9 cellular contexts compared by ENCODE assay signal in genomic region chr6:37695857-37696219, GRCh38. TPM values are rescaled to one million over a fixed set of nuclear protein-coding genes. Genes with fewer than 3 reads are reported as not detected.
DNase-seq lines count a peak whose midpoint lies in the region; ATAC-seq and TF ChIP-seq lines count a peak whose summit lies in the region.
"Had no signal": no experiment of that assay in that cellular context is flagged by ENCODE, and none has a peak within 500 bp of the region (broad histone marks: within the 10 kb centered on the region; RNA-seq: fewer than 3 reads in every experiment).

No MANE protein-coding gene starts in this region.

- intact Hi-C loops in CD4-positive, alpha-beta memory T cell (cut with micrococcal nuclease): loop anchor here (1.0 to 10.0 kb wide), 6 partner anchors 123 to 979 kb away; partner anchors contain the start of genes CCDC167 and ZFAND3
- intact Hi-C loops in OCI-LY7 (cut with micrococcal nuclease; ENCODE audit: unreplicated experiment): no loop called here

- H3K9ac ChIP-seq in endodermal cell (ENCODE audit: extremely low read depth, low read length, poor library complexity, severe bottlenecking) (no peak overlapping the region), parathyroid adenoma (no peak overlapping the region)

- CTCF ChIA-PET in CD4-positive, alpha-beta memory T cell (lab: Charles Lee; ENCODE audit: partially characterized antibody): no interaction called here
- CTCF ChIA-PET in OCI-LY7 (lab: Charles Lee; ENCODE audit: unreplicated experiment): no interaction called here

- no peak overlapping the region for H3K27ac ChIP-seq in CD4-positive, alpha-beta memory T cell (ENCODE audit: low read depth, low read length)
- no peak overlapping the region for H3K27ac ChIP-seq in endodermal cell (ENCODE audit: low read depth, low read length)
- no peak overlapping the region for H3K27ac ChIP-seq in parathyroid adenoma
- H3K27ac ChIP-seq in OCI-LY7 (ENCODE audit: low read depth, low read length, poor library complexity, severe bottlenecking): no peak overlapping the region

- DNase-seq in CD4-positive, alpha-beta memory T cell: peak in 1 of 5 donors; percentile 22
- peak; percentile 19 for DNase-seq in NCI-H748 treated with DMSO at 0.1 percent for 48 hours (lab: John Stamatoyannopoulos, UW)
- no peak for DNase-seq in endodermal cell
- DNase-seq in NOMO-1 (lab: John Stamatoyannopoulos, UW; ENCODE audit: unreplicated experiment in 2 of 2): no peak
- DNase-seq in OCI-LY7 (ENCODE audit: low spot score): no peak
- DNase-seq in GM19238 (ENCODE audit: insufficient read length, low spot score): no peak
- DNase-seq: NCI-H1417 treated with DMSO at 0.1 percent for 48 hours had no signal

- peak overlapping the region in 6 of 7 donors; percentile 48 to 98 (median 82) for H3K27ac Mint-ChIP-seq in CD4-positive, alpha-beta memory T cell
- no peak overlapping the region for H3K27ac Mint-ChIP-seq in endodermal cell

- H3K4me3 Mint-ChIP-seq in CD4-positive, alpha-beta memory T cell: peak overlapping the region; percentile 83 to 96 (median 86)
- peak overlapping the region; percentile 36 for H3K4me3 Mint-ChIP-seq in endodermal cell

- BruUV-seq in OCI-LY7 (replicated peaks; lab: Mats Ljungman, UMichigan): no TSS peak

- peaks cover 14% of the 10 kb centered on the region for H3K27me3 ChIP-seq in CD4-positive, alpha-beta memory T cell (ENCODE audit: insufficient read depth, low read length)
- peaks cover 89% of the 10 kb centered on the region for H3K27me3 ChIP-seq in endodermal cell (ENCODE audit: control insufficient read depth, insufficient read depth, low read length, poor library complexity, severe bottlenecking)
- H3K27me3 ChIP-seq in parathyroid adenoma (ENCODE audit: control insufficient read depth, insufficient read depth, low read length): no peaks in the 10 kb centered on the region

- no peaks in the 10 kb centered on the region for H3K9me3 ChIP-seq in CD4-positive, alpha-beta memory T cell (ENCODE audit: control insufficient read depth in 1 of 2, low read length in 2 of 2)
- no peaks in the 10 kb centered on the region for H3K9me3 ChIP-seq in endodermal cell (ENCODE audit: control insufficient read depth, low read length)
- no peaks in the 10 kb centered on the region for H3K9me3 ChIP-seq in parathyroid adenoma (ENCODE audit: control insufficient read depth, low read length)
- H3K9me3 ChIP-seq in OCI-LY7 (ENCODE audit: low read length): no peaks in the 10 kb centered on the region

- peaks cover 17% of the 10 kb centered on the region for H3K4me1 ChIP-seq in CD4-positive, alpha-beta memory T cell (ENCODE audit: insufficient read depth, low read length)
- H3K4me1 ChIP-seq in endodermal cell (ENCODE audit: control insufficient read depth, insufficient read depth, low read length) (no peaks in the 10 kb centered on the region), parathyroid adenoma (peaks cover 12% of the 10 kb centered on the region), OCI-LY7 (ENCODE audit: insufficient read depth, low read length, poor library complexity, severe bottlenecking) (peaks cover 4% of the 10 kb centered on the region)

- peaks cover 0 to 11% (median 0%) of the 10 kb centered on the region in 8 donors for H3K9me3 Mint-ChIP-seq in CD4-positive, alpha-beta memory T cell
- H3K9me3 Mint-ChIP-seq in endodermal cell: no peaks in the 10 kb centered on the region

- H3K4me2 ChIP-seq in parathyroid adenoma (ENCODE audit: low read length) (peak overlapping the region; percentile 89), OCI-LY7 (ENCODE audit: low read length) (no peak overlapping the region)

- H3K4me1 Mint-ChIP-seq in CD4-positive, alpha-beta memory T cell: peaks cover 15 to 67% (median 26%) of the 10 kb centered on the region in 4 donors
- H3K4me1 Mint-ChIP-seq in endodermal cell: peaks cover 19% of the 10 kb centered on the region

- TF ChIP-seq CTCF in endodermal cell (conservative IDR thresholded peaks at IDR 0.05) (no peak), parathyroid adenoma (IDR thresholded peaks at IDR 0.05) (no peak), OCI-LY7 (conservative IDR thresholded peaks at IDR 0.05; ENCODE audit: low read length) (no peak)

- H3K36me3 Mint-ChIP-seq in CD4-positive, alpha-beta memory T cell: peaks cover 0 to 11% of the 10 kb centered on the region in 2 donors
- no peaks in the 10 kb centered on the region for H3K36me3 Mint-ChIP-seq in endodermal cell (ENCODE audit: low read depth)

- H3K9me2 ChIP-seq in OCI-LY7 (ENCODE audit: insufficient read depth, low read length): no peaks in the 10 kb centered on the region

- peaks cover 0 to 6% of the 10 kb centered on the region in 2 donors for H3K27me3 Mint-ChIP-seq in CD4-positive, alpha-beta memory T cell
- peaks cover 86% of the 10 kb centered on the region for H3K27me3 Mint-ChIP-seq in endodermal cell (ENCODE audit: insufficient read depth)

- H2AFZ ChIP-seq in parathyroid adenoma: peak overlapping the region; percentile 72
- H2AFZ ChIP-seq in OCI-LY7 (ENCODE audit: low read length): no peak overlapping the region

- peaks cover 20% of the 10 kb centered on the region for H3K79me2 ChIP-seq in parathyroid adenoma
- H3K79me2 ChIP-seq in OCI-LY7 (ENCODE audit: insufficient read depth, low read depth, low read length): no peaks in the 10 kb centered on the region

- no peaks in the 10 kb centered on the region; the same call in 1 of the 2 replicates for H4K20me1 ChIP-seq in OCI-LY7 (ENCODE audit: insufficient read depth, low read length)

- H3K36me3 ChIP-seq in CD4-positive, alpha-beta memory T cell (ENCODE audit: insufficient read depth, low read length): no peaks in the 10 kb centered on the region
- H3K36me3 ChIP-seq in endodermal cell (ENCODE audit: control insufficient read depth, insufficient read depth, low read length): no peaks in the 10 kb centered on the region
- no peaks in the 10 kb centered on the region for H3K36me3 ChIP-seq in parathyroid adenoma (ENCODE audit: control insufficient read depth, insufficient read depth, low read length)
- H3K36me3 ChIP-seq in OCI-LY7 (ENCODE audit: insufficient read depth, low read length): no peaks in the 10 kb centered on the region

- H3K4me3 ChIP-seq in CD4-positive, alpha-beta memory T cell (ENCODE audit: low read length in 2 of 2): peak overlapping the region in 1 of 2 donors; percentile 55
- no peak overlapping the region for H3K4me3 ChIP-seq in endodermal cell (ENCODE audit: low read length)
- H3K4me3 ChIP-seq in parathyroid adenoma (ENCODE audit: low read depth, low read length): peak overlapping the region; percentile 50
- no peak overlapping the region for H3K4me3 ChIP-seq in OCI-LY7 (ENCODE audit: low read depth, low read length, poor library complexity, severe bottlenecking)

- 8% methylated on average over 7 to 19 of the region's 19 CpGs for WGBS in endodermal cell (ENCODE audit: insufficient coverage in 1 of 2, insufficient read length in 1 of 2), 2 experiments

- no peak for ATAC-seq in HG02884 (IDR thresholded peaks at IDR 0.05; ENCODE audit: unreplicated experiment)

- POLR2A ChIA-PET in CD4-positive, alpha-beta memory T cell (lab: Charles Lee; ENCODE audit: partially characterized antibody): no interaction called here
- POLR2A ChIA-PET in OCI-LY7 (lab: Charles Lee): no interaction called here

RNA-seq across cellular contexts. Expression of gene MDGA1, which starts 1.8 kb away (rescaled TPM):
- total RNA-seq in CD4-positive, alpha-beta memory T cell: 10 to 100 TPM; 25.7 to 25.9 TPM
- polyA plus RNA-seq in CD4-positive, alpha-beta memory T cell: 1 to 10 TPM; 1.2 to 3.7 TPM
- total RNA-seq in endodermal cell (under 1 TPM; 0.27 to 0.40 TPM), OCI-LY7 (2022) (0.17 and 0.32 TPM in 2 replicates)
- 10.2 TPM for polyA plus RNA-seq in endodermal cell (2013, experiment 1 of 2)
- polyA plus RNA-seq in endodermal cell (2013, experiment 2 of 2): 10.1 TPM
- 0.22 and 0.33 TPM in 2 replicates for total RNA-seq in OCI-LY7 (2014; rRNA removed; shearing (Covaris generic))

Comparison
In these comparisons a context has a peak if more than half of its experiments do, and no peak if none do; other contexts are left out.
1. RNA of gene MDGA1, which starts 1.8 kb away (total RNA-seq): 25.7 to 25.9 TPM in CD4-positive, alpha-beta memory T cell; 0.27 to 0.40 TPM in endodermal cell and 0.17 to 0.33 TPM in OCI-LY7; every median in the first group is over 10 times any median in the second.